In the genomic region with DNA sequence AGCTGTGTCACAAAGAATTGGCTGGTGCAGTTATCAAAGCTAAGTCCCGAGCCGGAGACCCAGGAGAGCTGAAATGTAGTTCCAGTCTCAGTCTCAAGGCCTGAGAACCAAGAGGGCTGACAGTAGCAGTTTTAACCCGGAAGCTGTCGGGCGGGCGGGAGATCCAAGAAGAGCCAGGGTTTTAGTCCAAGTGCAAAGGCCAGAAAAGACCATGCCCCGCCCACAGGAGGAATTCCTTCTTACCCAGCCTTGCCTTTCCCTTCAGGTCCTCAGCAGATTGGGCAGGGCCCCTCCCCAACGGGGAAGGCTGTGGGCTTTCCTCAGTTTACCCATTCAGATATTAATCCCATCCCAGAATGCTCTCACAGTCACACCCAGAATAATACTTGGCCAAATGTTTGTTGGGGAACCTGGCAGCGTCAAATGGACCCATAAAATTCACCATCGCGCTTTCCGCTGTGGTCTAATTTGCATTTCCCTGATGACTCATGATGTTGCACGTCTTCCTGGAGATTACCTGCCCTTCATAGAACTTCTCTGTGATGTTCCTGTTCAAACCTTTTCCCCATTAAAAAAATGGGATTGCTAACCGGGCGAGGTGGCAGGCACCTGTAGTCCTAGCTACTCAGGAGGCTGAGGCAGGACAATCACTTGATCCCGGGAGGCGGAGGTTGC, we compare ENCODE assay signal across 10 cellular contexts. TPM values are rescaled to one million over a fixed set of nuclear protein-coding genes. Genes with fewer than 3 reads are reported as not detected.
DNase-seq lines count a peak whose midpoint lies in the region; ATAC-seq and TF ChIP-seq lines count a peak whose summit lies in the region.
"Had no signal": no experiment of that assay in that cellular context is flagged by ENCODE, and none has a peak within 500 bp of the region (broad histone marks: within the 10 kb centered on the region; RNA-seq: fewer than 3 reads in every experiment).

No MANE protein-coding gene starts in this region.

- peaks cover 30 to 31% of the 10 kb centered on the region in 2 experiments for H3K4me1 ChIP-seq in HCT116 (ENCODE audit: control insufficient read depth in 1 of 2, insufficient read depth in 2 of 2, low read length in 2 of 2)
- H3K4me1 ChIP-seq in colonic mucosa = peaks cover 11% of the 10 kb centered on the region

- H3K9me2 ChIP-seq in HCT116 (ENCODE audit: insufficient read depth) = no peaks in the 10 kb centered on the region

- peak overlapping the region; percentile 87 for H3K27ac ChIP-seq in HCT116 (ENCODE audit: low read depth, low read length)
- H3K27ac ChIP-seq in colonic mucosa = peak overlapping the region; percentile 69

- H3K4me2 ChIP-seq in HCT116 (ENCODE audit: low read length) = peak overlapping the region; percentile 75

- peak; percentile 33 for DNase-seq in HCT116 (ENCODE audit: low read depth, low spot score)
- peak; percentile 36 to 45 for DNase-seq in activated CD4-positive, alpha-beta T cell treated with anti-CD3 and anti-CD28 coated beads for 4 hours
- DNase-seq in colonic mucosa = peak; percentile 77
- no peak for DNase-seq in progenitor cell of endocrine pancreas (ENCODE audit: low spot score, unreplicated experiment)
- DNase-seq in AG08396 (ENCODE audit: low spot score) = no peak
- no peak for DNase-seq in nucleus accumbens (lab: John Stamatoyannopoulos, UW)
- DNase-seq: DMS79, NCI-H1105 treated with DMSO at 0.1 percent for 48 hours, NCI-H774 had no signal

- no peak for TF ChIP-seq RAD21 in HCT116 (IDR thresholded peaks at IDR 0.05; ENCODE audit: low read depth)

- peak overlapping the region in 1 of 2 experiments; percentile 37; a peak in 2 of 4 replicates for H3K4me3 ChIP-seq in HCT116 (replicated peaks in 1 of 2; ENCODE audit: low read depth in 1 of 2, low read length in 2 of 2)
- H3K4me3 ChIP-seq in colonic mucosa = no peak overlapping the region

- no peaks in the 10 kb centered on the region for H3K27me3 ChIP-seq in HCT116 (ENCODE audit: insufficient read depth, low read length)
- H3K27me3 ChIP-seq in colonic mucosa = no peaks in the 10 kb centered on the region

- H3K9ac ChIP-seq in HCT116 (ENCODE audit: low read length) (peak overlapping the region; percentile 55), colonic mucosa (ENCODE audit: low read depth in 2 of 2, low read length in 2 of 2) (no peak overlapping the region)

- H3K9me3 ChIP-seq in HCT116 (ENCODE audit: control insufficient read depth in 1 of 2, insufficient read depth in 1 of 2, low read depth in 1 of 2, low read length in 2 of 2) (no peaks in the 10 kb centered on the region), colonic mucosa (no peaks in the 10 kb centered on the region)

- no TSS peak for BruUV-seq in HCT116 (replicated peaks; lab: Mats Ljungman, UMichigan)

- H3K4me1 Mint-ChIP-seq in progenitor cell of endocrine pancreas (ENCODE audit: low read depth) = peaks cover 21% of the 10 kb centered on the region

- no peak for TF ChIP-seq POLR2A in HCT116 (IDR thresholded peaks at IDR 0.05; ENCODE audit: borderline replicate concordance, extremely low read depth, insufficient read depth, insufficient read length)

- POLR2A ChIA-PET in HCT116 (lab: Charles Lee) = interaction anchor here (1.6 kb wide), 1 partner anchor 18 kb away, joined by 3 read pairs; no protein-coding TSS in a partner anchor

- H3K9me3 Mint-ChIP-seq in progenitor cell of endocrine pancreas (ENCODE audit: low read depth) = no peaks in the 10 kb centered on the region

- TF ChIP-seq CTCF in HCT116 (IDR thresholded peaks at IDR 0.05 in 2 of 3, conservative IDR thresholded peaks at IDR 0.05 in 1 of 3; ENCODE audit: borderline replicate concordance in 1 of 3, insufficient read depth in 1 of 3, low read depth in 2 of 3, low read length in 2 of 3) (no peak), colonic mucosa (IDR thresholded peaks at IDR 0.05) (no peak), progenitor cell of endocrine pancreas (IDR thresholded peaks at IDR 0.05; ENCODE audit: unreplicated experiment) (no peak)

- RAD21 ChIA-PET in HCT116 (lab: Charles Lee; ENCODE audit: low non-redundant PET in 1 of 2, low total read pairs in 2 of 2, uncharacterized antibody in 2 of 2, unreplicated experiment in 2 of 2) = no interaction called here

- intact Hi-C loops in HCT116 (cut with micrococcal nuclease) (no loop called here), colonic mucosa (cut with DNase I) (no loop called here)

- H3K36me3 Mint-ChIP-seq in progenitor cell of endocrine pancreas (ENCODE audit: insufficient read depth) = peaks cover 8% of the 10 kb centered on the region

- CTCF ChIA-PET in HCT116 (lab: Charles Lee) = no interaction called here

- H3K36me3 ChIP-seq in HCT116 (ENCODE audit: control insufficient read depth in 1 of 2, insufficient read depth in 2 of 2, low read length in 2 of 2) (peaks cover 0 to 8% of the 10 kb centered on the region in 2 experiments; a peak in 1 of 4 replicates), colonic mucosa (no peaks in the 10 kb centered on the region)

- H2AFZ ChIP-seq in HCT116 (ENCODE audit: low read depth, low read length, poor library complexity, severe bottlenecking) = no peak overlapping the region

- no peak overlapping the region for H3K4me3 Mint-ChIP-seq in progenitor cell of endocrine pancreas (ENCODE audit: low read depth)

- H3K27ac Mint-ChIP-seq in progenitor cell of endocrine pancreas = peak overlapping the region; percentile 84

- ATAC-seq in HCT116 (peak; percentile 59), HG03159 (IDR thresholded peaks at IDR 0.05; ENCODE audit: unreplicated experiment) (no peak)

- H4K20me1 ChIP-seq in HCT116 (ENCODE audit: insufficient read depth) = no peaks in the 10 kb centered on the region

- no peaks in the 10 kb centered on the region for H3K27me3 Mint-ChIP-seq in progenitor cell of endocrine pancreas

- peaks cover 98% of the 10 kb centered on the region for H3K79me2 ChIP-seq in HCT116 (ENCODE audit: insufficient read depth, low read length)

TF ChIP-seq in HCT116, 20 proteins besides CTCF, POLR2A, EP300 and RAD21:
- peak; percentile 72 for TF ChIP-seq JUND (IDR thresholded peaks at IDR 0.05)
- no peak for TF ChIP-seq EZH2phosphoT487 (IDR thresholded peaks at IDR 0.05; ENCODE audit: borderline replicate concordance)
- TF ChIP-seq FOSL1 (IDR thresholded peaks at IDR 0.05; ENCODE audit: low read depth) = peak; percentile 66
- TF ChIP-seq SP1 (IDR thresholded peaks at IDR 0.05; ENCODE audit: low read depth) = peak; percentile 26; the same call in 1 of the 2 replicates

RNA-seq across cellular contexts. Expression of a gene that starts 16.2 kb away (rescaled TPM):
- 88.3 TPM for total RNA-seq in HCT116 (2021; ENCODE audit: unreplicated experiment)
- polyA plus RNA-seq in HCT116 (2012) = 66.7 and 73.2 TPM in 2 replicates
- 100 to 1,000 TPM in 1 of 2 donors, 10 to 100 TPM in 1; 65.8 to 124 TPM for total RNA-seq in colonic mucosa
- total RNA-seq in progenitor cell of endocrine pancreas = 77.8 and 81.3 TPM in 2 replicates

RNA-seq across cellular contexts. Expression of a gene that starts 41.1 kb away (rescaled TPM):
- 30.5 TPM for total RNA-seq in HCT116 (2021; ENCODE audit: unreplicated experiment)
- polyA plus RNA-seq in HCT116 (2012) = 12.1 and 15.2 TPM in 2 replicates
- total RNA-seq in colonic mucosa = 10 to 100 TPM; 16.7 to 55.7 TPM
- 32.5 and 39.5 TPM in 2 replicates for total RNA-seq in progenitor cell of endocrine pancreas

RNA-seq across cellular contexts. Expression of a gene that starts 57.0 kb away (rescaled TPM):
- total RNA-seq in HCT116 (2021; ENCODE audit: unreplicated experiment) = 175 TPM
- polyA plus RNA-seq in HCT116 (2012) = 225 and 299 TPM in 2 replicates
- 100 to 1,000 TPM; 137 to 200 TPM for total RNA-seq in colonic mucosa
- total RNA-seq in progenitor cell of endocrine pancreas = 199 and 204 TPM in 2 replicates

Comparison
In these comparisons a context has a peak if more than half of its experiments do, and no peak if none do; other contexts are left out.
1. DNase-seq: peak in HCT116 (single experiment), activated CD4-positive, alpha-beta T cell treated with anti-CD3 and anti-CD28 coated beads for 4 hours (2 of 2) and colonic mucosa (single experiment); none in progenitor cell of endocrine pancreas (single experiment), AG08396 (single experiment) and nucleus accumbens (0 of 56).